1 cellular context compared by ENCODE assay signal in the genomic region with DNA sequence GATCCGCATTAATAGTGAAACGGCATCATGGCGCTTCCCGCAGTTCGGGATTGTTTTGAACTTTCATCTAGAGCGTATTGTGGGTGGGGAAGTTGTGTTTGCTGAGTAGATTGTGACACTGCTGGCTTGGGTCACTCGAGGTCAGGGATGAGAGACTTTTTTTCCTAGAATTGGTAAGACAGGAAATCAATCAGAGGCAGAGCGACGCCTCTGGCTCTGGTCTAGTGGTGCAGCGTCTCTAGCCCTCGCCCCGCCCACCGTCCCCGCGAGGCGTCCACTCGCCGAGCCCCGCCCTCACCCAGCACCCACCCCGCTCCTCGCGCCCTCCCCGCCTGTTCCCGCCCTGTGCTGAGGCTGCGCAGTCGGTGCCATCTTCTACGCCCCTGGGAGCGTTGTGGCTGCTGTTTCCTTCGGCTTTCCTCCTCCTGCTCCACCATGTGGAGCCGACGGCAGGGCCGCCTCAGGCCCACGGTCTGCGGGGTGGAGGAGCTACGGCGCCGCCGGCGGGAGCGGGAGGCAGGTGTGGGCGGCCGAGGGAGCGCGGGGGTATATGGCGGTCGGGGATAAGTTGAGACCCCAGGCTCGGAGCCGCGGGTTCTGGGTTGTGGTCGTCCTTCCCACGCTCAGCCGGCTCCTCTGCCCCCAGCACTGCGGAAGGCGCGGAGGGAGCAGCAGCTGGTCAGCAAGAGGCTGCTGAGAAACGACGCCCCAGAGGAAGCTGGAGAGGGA.
TF ChIP-seq lines count a peak whose summit lies in the region.

A gene (plus strand): TSS at position 359 of the 729 bp plus-strand sequence. CDS start 77 bp downstream, at position 436.

TF ChIP-seq in HepG2, 621 proteins besides CTCF, POLR2A, EP300 and RAD21 (continued from another document and continues in another):
- TF ChIP-seq, protein P1, sequence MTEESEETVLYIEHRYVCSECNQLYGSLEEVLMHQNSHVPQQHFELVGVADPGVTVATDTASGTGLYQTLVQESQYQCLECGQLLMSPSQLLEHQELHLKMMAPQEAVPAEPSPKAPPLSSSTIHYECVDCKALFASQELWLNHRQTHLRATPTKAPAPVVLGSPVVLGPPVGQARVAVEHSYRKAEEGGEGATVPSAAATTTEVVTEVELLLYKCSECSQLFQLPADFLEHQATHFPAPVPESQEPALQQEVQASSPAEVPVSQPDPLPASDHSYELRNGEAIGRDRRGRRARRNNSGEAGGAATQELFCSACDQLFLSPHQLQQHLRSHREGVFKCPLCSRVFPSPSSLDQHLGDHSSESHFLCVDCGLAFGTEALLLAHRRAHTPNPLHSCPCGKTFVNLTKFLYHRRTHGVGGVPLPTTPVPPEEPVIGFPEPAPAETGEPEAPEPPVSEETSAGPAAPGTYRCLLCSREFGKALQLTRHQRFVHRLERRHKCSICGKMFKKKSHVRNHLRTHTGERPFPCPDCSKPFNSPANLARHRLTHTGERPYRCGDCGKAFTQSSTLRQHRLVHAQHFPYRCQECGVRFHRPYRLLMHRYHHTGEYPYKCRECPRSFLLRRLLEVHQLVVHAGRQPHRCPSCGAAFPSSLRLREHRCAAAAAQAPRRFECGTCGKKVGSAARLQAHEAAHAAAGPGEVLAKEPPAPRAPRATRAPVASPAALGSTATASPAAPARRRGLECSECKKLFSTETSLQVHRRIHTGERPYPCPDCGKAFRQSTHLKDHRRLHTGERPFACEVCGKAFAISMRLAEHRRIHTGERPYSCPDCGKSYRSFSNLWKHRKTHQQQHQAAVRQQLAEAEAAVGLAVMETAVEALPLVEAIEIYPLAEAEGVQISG (CRISPR knock-in tag; IDR thresholded peaks at IDR 0.05): peak; percentile 76
- TF ChIP-seq, protein P2, sequence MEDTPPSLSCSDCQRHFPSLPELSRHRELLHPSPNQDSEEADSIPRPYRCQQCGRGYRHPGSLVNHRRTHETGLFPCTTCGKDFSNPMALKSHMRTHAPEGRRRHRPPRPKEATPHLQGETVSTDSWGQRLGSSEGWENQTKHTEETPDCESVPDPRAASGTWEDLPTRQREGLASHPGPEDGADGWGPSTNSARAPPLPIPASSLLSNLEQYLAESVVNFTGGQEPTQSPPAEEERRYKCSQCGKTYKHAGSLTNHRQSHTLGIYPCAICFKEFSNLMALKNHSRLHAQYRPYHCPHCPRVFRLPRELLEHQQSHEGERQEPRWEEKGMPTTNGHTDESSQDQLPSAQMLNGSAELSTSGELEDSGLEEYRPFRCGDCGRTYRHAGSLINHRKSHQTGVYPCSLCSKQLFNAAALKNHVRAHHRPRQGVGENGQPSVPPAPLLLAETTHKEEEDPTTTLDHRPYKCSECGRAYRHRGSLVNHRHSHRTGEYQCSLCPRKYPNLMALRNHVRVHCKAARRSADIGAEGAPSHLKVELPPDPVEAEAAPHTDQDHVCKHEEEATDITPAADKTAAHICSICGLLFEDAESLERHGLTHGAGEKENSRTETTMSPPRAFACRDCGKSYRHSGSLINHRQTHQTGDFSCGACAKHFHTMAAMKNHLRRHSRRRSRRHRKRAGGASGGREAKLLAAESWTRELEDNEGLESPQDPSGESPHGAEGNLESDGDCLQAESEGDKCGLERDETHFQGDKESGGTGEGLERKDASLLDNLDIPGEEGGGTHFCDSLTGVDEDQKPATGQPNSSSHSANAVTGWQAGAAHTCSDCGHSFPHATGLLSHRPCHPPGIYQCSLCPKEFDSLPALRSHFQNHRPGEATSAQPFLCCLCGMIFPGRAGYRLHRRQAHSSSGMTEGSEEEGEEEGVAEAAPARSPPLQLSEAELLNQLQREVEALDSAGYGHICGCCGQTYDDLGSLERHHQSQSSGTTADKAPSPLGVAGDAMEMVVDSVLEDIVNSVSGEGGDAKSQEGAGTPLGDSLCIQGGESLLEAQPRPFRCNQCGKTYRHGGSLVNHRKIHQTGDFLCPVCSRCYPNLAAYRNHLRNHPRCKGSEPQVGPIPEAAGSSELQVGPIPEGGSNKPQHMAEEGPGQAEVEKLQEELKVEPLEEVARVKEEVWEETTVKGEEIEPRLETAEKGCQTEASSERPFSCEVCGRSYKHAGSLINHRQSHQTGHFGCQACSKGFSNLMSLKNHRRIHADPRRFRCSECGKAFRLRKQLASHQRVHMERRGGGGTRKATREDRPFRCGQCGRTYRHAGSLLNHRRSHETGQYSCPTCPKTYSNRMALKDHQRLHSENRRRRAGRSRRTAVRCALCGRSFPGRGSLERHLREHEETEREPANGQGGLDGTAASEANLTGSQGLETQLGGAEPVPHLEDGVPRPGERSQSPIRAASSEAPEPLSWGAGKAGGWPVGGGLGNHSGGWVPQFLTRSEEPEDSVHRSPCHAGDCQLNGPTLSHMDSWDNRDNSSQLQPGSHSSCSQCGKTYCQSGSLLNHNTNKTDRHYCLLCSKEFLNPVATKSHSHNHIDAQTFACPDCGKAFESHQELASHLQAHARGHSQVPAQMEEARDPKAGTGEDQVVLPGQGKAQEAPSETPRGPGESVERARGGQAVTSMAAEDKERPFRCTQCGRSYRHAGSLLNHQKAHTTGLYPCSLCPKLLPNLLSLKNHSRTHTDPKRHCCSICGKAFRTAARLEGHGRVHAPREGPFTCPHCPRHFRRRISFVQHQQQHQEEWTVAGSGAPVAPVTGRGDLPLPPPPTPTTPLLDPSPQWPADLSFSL (CRISPR knock-in tag; IDR thresholded peaks at IDR 0.05): peak; percentile 60; the same call in 1 of the 2 replicates
- TF ChIP-seq KDM1A (CRISPR knock-in tag; IDR thresholded peaks at IDR 0.05) (0 out of 2 replicates have a peak, but pooled peaks have one; percentile 14), JUND (CRISPR knock-in tag; IDR thresholded peaks at IDR 0.05) (no peak), REL (CRISPR knock-in tag; conservative IDR thresholded peaks at IDR 0.05) (no peak; the same call in 1 of the 2 replicates), TBL1XR1 (IDR thresholded peaks at IDR 0.05; ENCODE audit: borderline replicate concordance, low read length, partially characterized antibody) (peak; percentile 82), PLRG1 (conservative IDR thresholded peaks at IDR 0.05) (no peak), SCMH1 (CRISPR knock-in tag; IDR thresholded peaks at IDR 0.05; ENCODE audit: borderline replicate concordance) (no peak), ZNF224 (CRISPR knock-in tag; IDR thresholded peaks at IDR 0.05) (no peak), HOXD1 (CRISPR knock-in tag; IDR thresholded peaks at IDR 0.05) (no peak; the same call in 1 of the 2 replicates), ZNF781 (CRISPR knock-in tag; IDR thresholded peaks at IDR 0.05; ENCODE audit: borderline replicate concordance, not compliant biosample characterization) (peak; percentile 88), MED13 (CRISPR knock-in tag; IDR thresholded peaks at IDR 0.05) (no peak), ZNF749 (CRISPR knock-in tag; IDR thresholded peaks at IDR 0.05; ENCODE audit: borderline replicate concordance) (no peak), HOXA5 (CRISPR knock-in tag; IDR thresholded peaks at IDR 0.05) (peak; percentile 78; the same call in 1 of the 2 replicates), ETV5 (CRISPR knock-in tag; IDR thresholded peaks at IDR 0.05; ENCODE audit: borderline replicate concordance) (peak; percentile 84), THAP11 (CRISPR knock-in tag; IDR thresholded peaks at IDR 0.05) (peak; percentile 66), ZNF777 (CRISPR knock-in tag; IDR thresholded peaks at IDR 0.05) (peak; percentile 74; the same call in 1 of the 2 replicates), CCDC6 (CRISPR knock-in tag; IDR thresholded peaks at IDR 0.05) (0 out of 2 replicates have a peak, but pooled peaks have one; percentile 58), KAT2B (IDR thresholded peaks at IDR 0.05; ENCODE audit: borderline replicate concordance, low read depth, low read length) (peak; percentile 24; the same call in 1 of the 2 replicates), ZFP41 (CRISPR knock-in tag; IDR thresholded peaks at IDR 0.05; ENCODE audit: borderline replicate concordance) (no peak; the same call in 1 of the 2 replicates), HNRNPH1 (optimal IDR thresholded peaks at IDR 0.05; ENCODE audit: low read depth, low read length) (no peak), SP140L (CRISPR knock-in tag; IDR thresholded peaks at IDR 0.05; ENCODE audit: borderline replicate concordance) (no peak), KDM5B (CRISPR knock-in tag; IDR thresholded peaks at IDR 0.05; ENCODE audit: borderline replicate concordance) (peak; percentile 82; the same call in 1 of the 2 replicates)
- TF ChIP-seq, protein P3, sequence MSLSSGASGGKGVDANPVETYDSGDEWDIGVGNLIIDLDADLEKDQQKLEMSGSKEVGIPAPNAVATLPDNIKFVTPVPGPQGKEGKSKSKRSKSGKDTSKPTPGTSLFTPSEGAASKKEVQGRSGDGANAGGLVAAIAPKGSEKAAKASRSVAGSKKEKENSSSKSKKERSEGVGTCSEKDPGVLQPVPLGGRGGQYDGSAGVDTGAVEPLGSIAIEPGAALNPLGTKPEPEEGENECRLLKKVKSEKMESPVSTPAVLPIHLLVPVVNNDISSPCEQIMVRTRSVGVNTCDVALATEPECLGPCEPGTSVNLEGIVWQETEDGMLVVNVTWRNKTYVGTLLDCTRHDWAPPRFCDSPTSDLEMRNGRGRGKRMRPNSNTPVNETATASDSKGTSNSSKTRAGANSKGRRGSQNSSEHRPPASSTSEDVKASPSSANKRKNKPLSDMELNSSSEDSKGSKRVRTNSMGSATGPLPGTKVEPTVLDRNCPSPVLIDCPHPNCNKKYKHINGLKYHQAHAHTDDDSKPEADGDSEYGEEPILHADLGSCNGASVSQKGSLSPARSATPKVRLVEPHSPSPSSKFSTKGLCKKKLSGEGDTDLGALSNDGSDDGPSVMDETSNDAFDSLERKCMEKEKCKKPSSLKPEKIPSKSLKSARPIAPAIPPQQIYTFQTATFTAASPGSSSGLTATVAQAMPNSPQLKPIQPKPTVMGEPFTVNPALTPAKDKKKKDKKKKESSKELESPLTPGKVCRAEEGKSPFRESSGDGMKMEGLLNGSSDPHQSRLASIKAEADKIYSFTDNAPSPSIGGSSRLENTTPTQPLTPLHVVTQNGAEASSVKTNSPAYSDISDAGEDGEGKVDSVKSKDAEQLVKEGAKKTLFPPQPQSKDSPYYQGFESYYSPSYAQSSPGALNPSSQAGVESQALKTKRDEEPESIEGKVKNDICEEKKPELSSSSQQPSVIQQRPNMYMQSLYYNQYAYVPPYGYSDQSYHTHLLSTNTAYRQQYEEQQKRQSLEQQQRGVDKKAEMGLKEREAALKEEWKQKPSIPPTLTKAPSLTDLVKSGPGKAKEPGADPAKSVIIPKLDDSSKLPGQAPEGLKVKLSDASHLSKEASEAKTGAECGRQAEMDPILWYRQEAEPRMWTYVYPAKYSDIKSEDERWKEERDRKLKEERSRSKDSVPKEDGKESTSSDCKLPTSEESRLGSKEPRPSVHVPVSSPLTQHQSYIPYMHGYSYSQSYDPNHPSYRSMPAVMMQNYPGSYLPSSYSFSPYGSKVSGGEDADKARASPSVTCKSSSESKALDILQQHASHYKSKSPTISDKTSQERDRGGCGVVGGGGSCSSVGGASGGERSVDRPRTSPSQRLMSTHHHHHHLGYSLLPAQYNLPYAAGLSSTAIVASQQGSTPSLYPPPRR (CRISPR knock-in tag; IDR thresholded peaks at IDR 0.05; ENCODE audit: borderline replicate concordance): peak; percentile 65; the same call in 1 of the 2 replicates
- TF ChIP-seq, protein P4, sequence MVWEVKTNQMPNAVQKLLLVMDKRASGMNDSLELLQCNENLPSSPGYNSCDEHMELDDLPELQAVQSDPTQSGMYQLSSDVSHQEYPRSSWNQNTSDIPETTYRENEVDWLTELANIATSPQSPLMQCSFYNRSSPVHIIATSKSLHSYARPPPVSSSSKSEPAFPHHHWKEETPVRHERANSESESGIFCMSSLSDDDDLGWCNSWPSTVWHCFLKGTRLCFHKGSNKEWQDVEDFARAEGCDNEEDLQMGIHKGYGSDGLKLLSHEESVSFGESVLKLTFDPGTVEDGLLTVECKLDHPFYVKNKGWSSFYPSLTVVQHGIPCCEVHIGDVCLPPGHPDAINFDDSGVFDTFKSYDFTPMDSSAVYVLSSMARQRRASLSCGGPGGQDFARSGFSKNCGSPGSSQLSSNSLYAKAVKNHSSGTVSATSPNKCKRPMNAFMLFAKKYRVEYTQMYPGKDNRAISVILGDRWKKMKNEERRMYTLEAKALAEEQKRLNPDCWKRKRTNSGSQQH (CRISPR knock-in tag; IDR thresholded peaks at IDR 0.05; ENCODE audit: low read depth): peak; percentile 50; the same call in 1 of the 2 replicates
- TF ChIP-seq, protein P5, sequence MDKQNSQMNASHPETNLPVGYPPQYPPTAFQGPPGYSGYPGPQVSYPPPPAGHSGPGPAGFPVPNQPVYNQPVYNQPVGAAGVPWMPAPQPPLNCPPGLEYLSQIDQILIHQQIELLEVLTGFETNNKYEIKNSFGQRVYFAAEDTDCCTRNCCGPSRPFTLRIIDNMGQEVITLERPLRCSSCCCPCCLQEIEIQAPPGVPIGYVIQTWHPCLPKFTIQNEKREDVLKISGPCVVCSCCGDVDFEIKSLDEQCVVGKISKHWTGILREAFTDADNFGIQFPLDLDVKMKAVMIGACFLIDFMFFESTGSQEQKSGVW (CRISPR knock-in tag; IDR thresholded peaks at IDR 0.05; ENCODE audit: borderline replicate concordance): no peak
- TF ChIP-seq, protein P6, sequence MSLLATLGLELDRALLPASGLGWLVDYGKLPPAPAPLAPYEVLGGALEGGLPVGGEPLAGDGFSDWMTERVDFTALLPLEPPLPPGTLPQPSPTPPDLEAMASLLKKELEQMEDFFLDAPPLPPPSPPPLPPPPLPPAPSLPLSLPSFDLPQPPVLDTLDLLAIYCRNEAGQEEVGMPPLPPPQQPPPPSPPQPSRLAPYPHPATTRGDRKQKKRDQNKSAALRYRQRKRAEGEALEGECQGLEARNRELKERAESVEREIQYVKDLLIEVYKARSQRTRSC (CRISPR knock-in tag; IDR thresholded peaks at IDR 0.05; ENCODE audit: low read depth): no peak
- TF ChIP-seq, protein P7, sequence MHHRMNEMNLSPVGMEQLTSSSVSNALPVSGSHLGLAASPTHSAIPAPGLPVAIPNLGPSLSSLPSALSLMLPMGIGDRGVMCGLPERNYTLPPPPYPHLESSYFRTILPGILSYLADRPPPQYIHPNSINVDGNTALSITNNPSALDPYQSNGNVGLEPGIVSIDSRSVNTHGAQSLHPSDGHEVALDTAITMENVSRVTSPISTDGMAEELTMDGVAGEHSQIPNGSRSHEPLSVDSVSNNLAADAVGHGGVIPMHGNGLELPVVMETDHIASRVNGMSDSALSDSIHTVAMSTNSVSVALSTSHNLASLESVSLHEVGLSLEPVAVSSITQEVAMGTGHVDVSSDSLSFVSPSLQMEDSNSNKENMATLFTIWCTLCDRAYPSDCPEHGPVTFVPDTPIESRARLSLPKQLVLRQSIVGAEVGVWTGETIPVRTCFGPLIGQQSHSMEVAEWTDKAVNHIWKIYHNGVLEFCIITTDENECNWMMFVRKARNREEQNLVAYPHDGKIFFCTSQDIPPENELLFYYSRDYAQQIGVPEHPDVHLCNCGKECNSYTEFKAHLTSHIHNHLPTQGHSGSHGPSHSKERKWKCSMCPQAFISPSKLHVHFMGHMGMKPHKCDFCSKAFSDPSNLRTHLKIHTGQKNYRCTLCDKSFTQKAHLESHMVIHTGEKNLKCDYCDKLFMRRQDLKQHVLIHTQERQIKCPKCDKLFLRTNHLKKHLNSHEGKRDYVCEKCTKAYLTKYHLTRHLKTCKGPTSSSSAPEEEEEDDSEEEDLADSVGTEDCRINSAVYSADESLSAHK (CRISPR knock-in tag; IDR thresholded peaks at IDR 0.05; ENCODE audit: borderline replicate concordance): no peak
